ENCODE assay signal across 8 cellular contexts in genomic region chr19:30682576-30683536, GRCh38.
DNase-seq lines count a peak whose midpoint lies in the region; ATAC-seq and TF ChIP-seq lines count a peak whose summit lies in the region.

No MANE protein-coding gene starts in this region.

- no peak for TF ChIP-seq EP300 in Ishikawa (IDR thresholded peaks at IDR 0.05; ENCODE audit: borderline replicate concordance)

- DNase-seq in DND-41 (peak; percentile 66), RWPE2 (ENCODE audit: low spot score) (no peak), globus pallidus (ENCODE audit: low spot score) (peak; percentile 72), vagina (ENCODE audit: extremely low spot score in 2 of 2) (no peak)
- peak; percentile 50 for DNase-seq in activated naive CD4-positive, alpha-beta T cell treated with anti-CD3 and anti-CD28 coated beads, Interleukin-2, amount 50 U/mL, for 16 hours

- H3K79me2 ChIP-seq in DND-41 (ENCODE audit: insufficient read depth, low read length) (no peaks in the 10 kb centered on the region), parathyroid adenoma (no peaks in the 10 kb centered on the region)

- H3K9me3 ChIP-seq in DND-41 (ENCODE audit: insufficient read depth, low read length, severe bottlenecking) = no peaks in the 10 kb centered on the region
- no peaks in the 10 kb centered on the region for H3K9me3 ChIP-seq in RWPE2 (ENCODE audit: severe bottlenecking)
- H3K9me3 ChIP-seq in parathyroid adenoma (ENCODE audit: control insufficient read depth, low read length) = no peaks in the 10 kb centered on the region
- no peaks in the 10 kb centered on the region for H3K9me3 ChIP-seq in vagina

- no peak for TF ChIP-seq POLR2A in vagina (IDR thresholded peaks at IDR 0.05)

- H3K4me3 ChIP-seq in DND-41 (ENCODE audit: low read depth in 1 of 2, low read length in 2 of 2) (no peak overlapping the region), RWPE2 (ENCODE audit: severe bottlenecking) (no peak overlapping the region), parathyroid adenoma (ENCODE audit: low read depth, low read length) (no peak overlapping the region), vagina (no peak overlapping the region)

- H3K27ac ChIP-seq in DND-41 (ENCODE audit: low read length) = no peak overlapping the region
- H3K27ac ChIP-seq in RWPE2 (ENCODE audit: poor library complexity, severe bottlenecking) = no peak overlapping the region
- H3K27ac ChIP-seq in parathyroid adenoma = no peak overlapping the region
- no peak overlapping the region for H3K27ac ChIP-seq in vagina

- H3K4me1 ChIP-seq in DND-41 (ENCODE audit: insufficient read depth, low read length) (no peaks in the 10 kb centered on the region), RWPE2 (ENCODE audit: insufficient read depth, poor library complexity, severe bottlenecking) (no peaks in the 10 kb centered on the region), parathyroid adenoma (no peaks in the 10 kb centered on the region), vagina (peaks cover 11% of the 10 kb centered on the region)

- no peak overlapping the region for H2AFZ ChIP-seq in DND-41 (ENCODE audit: low read depth, low read length)
- H2AFZ ChIP-seq in parathyroid adenoma = no peak overlapping the region

- TF ChIP-seq RAD21 in Ishikawa (IDR thresholded peaks at IDR 0.05; ENCODE audit: low read depth) = peak; percentile 81

- TF ChIP-seq CTCF in DND-41 (IDR thresholded peaks at IDR 0.05; ENCODE audit: borderline replicate concordance, extremely low read depth, low read length, poor library complexity, severe bottlenecking) = peak; percentile 97
- peak; percentile 88 for TF ChIP-seq CTCF in RWPE2 (IDR thresholded peaks at IDR 0.05; ENCODE audit: poor library complexity, severe bottlenecking)
- TF ChIP-seq CTCF in parathyroid adenoma (IDR thresholded peaks at IDR 0.05) = peak; percentile 90
- peak; percentile 60 to 92 (median 79) for TF ChIP-seq CTCF in vagina (IDR thresholded peaks at IDR 0.05)

- no peak overlapping the region for H3K9ac ChIP-seq in DND-41 (ENCODE audit: low read depth, low read length)
- no peak overlapping the region for H3K9ac ChIP-seq in parathyroid adenoma

- intact Hi-C loops in vagina (cut with DNase I) = loop anchor here (10.0 kb wide), 1 partner anchor 1542 kb away; no protein-coding TSS in a partner anchor

- no peak overlapping the region for H3K4me2 ChIP-seq in DND-41 (ENCODE audit: insufficient read depth, low read length)
- H3K4me2 ChIP-seq in parathyroid adenoma (ENCODE audit: low read length) = no peak overlapping the region

- H3K27me3 ChIP-seq in DND-41 (ENCODE audit: insufficient read depth, low read length, poor library complexity) (peaks cover 3% of the 10 kb centered on the region), RWPE2 (ENCODE audit: insufficient read depth, poor library complexity, severe bottlenecking) (peaks cover 25% of the 10 kb centered on the region), parathyroid adenoma (ENCODE audit: control insufficient read depth, insufficient read depth, low read length) (no peaks in the 10 kb centered on the region), vagina (no peaks in the 10 kb centered on the region)

- H4K20me1 ChIP-seq in DND-41 (ENCODE audit: insufficient read depth, low read length) = peaks cover 3% of the 10 kb centered on the region; the same call in 1 of the 2 replicates

- ATAC-seq in DND-41 (ENCODE audit: insufficient read depth, low read depth) (peak; percentile 73; the same call in 2 of the 3 replicates), RWPE2 (ENCODE audit: low read depth) (peak; percentile 67), HG03159 (IDR thresholded peaks at IDR 0.05; ENCODE audit: unreplicated experiment) (no peak)

- H3K36me3 ChIP-seq in DND-41 (ENCODE audit: insufficient read depth, low read length) (no peaks in the 10 kb centered on the region), RWPE2 (ENCODE audit: low read depth) (no peaks in the 10 kb centered on the region), parathyroid adenoma (ENCODE audit: control insufficient read depth, insufficient read depth, low read length) (no peaks in the 10 kb centered on the region), vagina (no peaks in the 10 kb centered on the region)

TF ChIP-seq in Ishikawa, 13 proteins besides CTCF, POLR2A, EP300 and RAD21:
- TF ChIP-seq USF1 (IDR thresholded peaks at IDR 0.05) = no peak
- no peak for TF ChIP-seq MAX (IDR thresholded peaks at IDR 0.05)
- TF ChIP-seq TEAD4 (IDR thresholded peaks at IDR 0.05) = no peak
- TF ChIP-seq REST (IDR thresholded peaks at IDR 0.05; ENCODE audit: low read depth) = no peak
- TF ChIP-seq TAF1 (IDR thresholded peaks at IDR 0.05; ENCODE audit: low read depth) = no peak
- TF ChIP-seq CEBPB (IDR thresholded peaks at IDR 0.05) = no peak
- TF ChIP-seq ZBTB7A (IDR thresholded peaks at IDR 0.05; ENCODE audit: low read depth) = no peak
- no peak for TF ChIP-seq CREB1 (IDR thresholded peaks at IDR 0.05; ENCODE audit: low read depth)
- TF ChIP-seq FOXM1 (IDR thresholded peaks at IDR 0.05; ENCODE audit: borderline replicate concordance, low read depth) = no peak
- no peak for TF ChIP-seq EGR1 (IDR thresholded peaks at IDR 0.05)
- no peak for TF ChIP-seq YY1 (IDR thresholded peaks at IDR 0.05; ENCODE audit: low read depth)
- no peak for TF ChIP-seq TCF12 (IDR thresholded peaks at IDR 0.05; ENCODE audit: low read depth)
- TF ChIP-seq NFIC (IDR thresholded peaks at IDR 0.05) = no peak

Comparison
In these comparisons a context has a peak if more than half of its experiments do, and no peak if none do; other contexts are left out.
1. DNase-seq: peak in DND-41 (single experiment), activated naive CD4-positive, alpha-beta T cell treated with anti-CD3 and anti-CD28 coated beads, Interleukin-2, amount 50 U/mL, for 16 hours (single experiment) and globus pallidus (single experiment); none in RWPE2 (single experiment) and vagina (0 of 2).
2. Peak in every context shown above with its lines, with median percentiles within 50 percentile points of each other: CTCF ChIP-seq.